ENCODE assay signal across 8 cellular contexts in genomic region chr11:6745465-6746015, GRCh38. TPM values are rescaled to one million over a fixed set of nuclear protein-coding genes. Genes with fewer than 3 reads are reported as not detected.
DNase-seq lines count a peak whose midpoint lies in the region; ATAC-seq and TF ChIP-seq lines count a peak whose summit lies in the region.
"Had no signal": no experiment of that assay in that cellular context is flagged by ENCODE, and none has a peak within 500 bp of the region (broad histone marks: within the 10 kb centered on the region; RNA-seq: fewer than 3 reads in every experiment).

No MANE protein-coding gene starts in this region.

- no peak overlapping the region for H3K23ac ChIP-seq in neuronal stem cell (ENCODE audit: low read depth, low read length, poor library complexity)

- no peak overlapping the region for H3K9ac ChIP-seq in neuronal stem cell (ENCODE audit: low read depth, low read length, poor library complexity)

- no peak overlapping the region for H4K91ac ChIP-seq in neuronal stem cell (ENCODE audit: low read depth, low read length, poor library complexity)

- DNase-seq in activated CD8-positive, alpha-beta T cell treated with anti-CD3 and anti-CD28 coated beads, Interleukin-2, amount 10 ng/mL, durations not matched to agents 7 days and 5 days: no peak
- DNase-seq in endothelial cell (ENCODE audit: low spot score) (no peak), neuronal stem cell (ENCODE audit: low spot score) (no peak)
- no peak for DNase-seq in activated naive CD4-positive, alpha-beta T cell treated with Interleukin-2 at 50 U/mL for 16 hours
- DNase-seq: T1000 had no signal

- no CpG with 5 or more reads among the region's 2 CpGs for WGBS in neuronal stem cell (ENCODE audit: extremely low coverage in 2 of 2, insufficient read length in 2 of 2, insufficient replicate concordance in 1 of 2), 2 donors

- CTCF ChIA-PET in activated CD8-positive, alpha-beta T cell treated with anti-CD3 and anti-CD28 coated beads, Interleukin-2, amount 10 ng/mL, durations not matched to agents 7 days and 5 days (lab: Charles Lee): interaction anchor here (0.5 to 17.1 kb wide), 11 partner anchors 4 to 735 kb away, joined by 3 to 563 read pairs (median 13); partner anchors contain the start of genes MRPL17 and TAF10

- H3K4me1 ChIP-seq in neuronal stem cell (ENCODE audit: control insufficient read depth in 2 of 2, insufficient read depth in 1 of 2, low read depth in 1 of 2, low read length in 2 of 2): no peaks in the 10 kb centered on the region

- H2BK12ac ChIP-seq in neuronal stem cell (ENCODE audit: low read length): no peak overlapping the region

- no peak for TF ChIP-seq CTCF in endothelial cell (IDR thresholded peaks at IDR 0.05; ENCODE audit: unreplicated experiment)

- no peak overlapping the region for H3K4ac ChIP-seq in neuronal stem cell (ENCODE audit: low read length)

- ATAC-seq in GM18873 (IDR thresholded peaks at IDR 0.05; ENCODE audit: low FRiP score, unreplicated experiment): peak; percentile 54
- peak; percentile 63 for ATAC-seq in HG02759 (IDR thresholded peaks at IDR 0.05; ENCODE audit: unreplicated experiment)
- ATAC-seq in activated CD8-positive, alpha-beta T cell treated with anti-CD3 and anti-CD28 coated beads, Interleukin-2, amount 10 ng/mL, durations not matched to agents 7 days and 5 days: peak; percentile 52
- ATAC-seq in stimulated activated memory B cell treated with anti-CD40 and anti-IgM and Interleukin-4, amounts not matched to agents 10 μg/mL and 1 μg/mL and 100 μg/mL, for 72 hours: peak; percentile 76

- H3K4me2 ChIP-seq in neuronal stem cell (ENCODE audit: insufficient read depth, low read length, poor library complexity, severe bottlenecking): no peak overlapping the region

- no peak overlapping the region for H2AK5ac ChIP-seq in neuronal stem cell (ENCODE audit: low read depth, low read length)

- H4K8ac ChIP-seq in neuronal stem cell (ENCODE audit: low read depth, low read length): no peak overlapping the region

- H2BK120ac ChIP-seq in neuronal stem cell (ENCODE audit: low read depth, low read length): no peak overlapping the region

- no peak overlapping the region for H2BK5ac ChIP-seq in neuronal stem cell (ENCODE audit: low read length)

- no peaks in the 10 kb centered on the region for H3K27me3 ChIP-seq in neuronal stem cell (ENCODE audit: control insufficient read depth in 3 of 3, insufficient read depth in 3 of 3, low read depth in 1 of 3, low read length in 3 of 3)

- H3K9me3 Mint-ChIP-seq in activated CD8-positive, alpha-beta T cell treated with anti-CD3 and anti-CD28 coated beads, Interleukin-2, amount 10 ng/mL, durations not matched to agents 7 days and 5 days (ENCODE audit: insufficient read depth): no peaks in the 10 kb centered on the region
- H3K9me3 Mint-ChIP-seq in stimulated activated memory B cell treated with anti-CD40 and anti-IgM and Interleukin-4, amounts not matched to agents 10 μg/mL and 1 μg/mL and 100 μg/mL, for 72 hours: no peaks in the 10 kb centered on the region
- no peaks in the 10 kb centered on the region for H3K9me3 Mint-ChIP-seq in endothelial cell (ENCODE audit: unreplicated experiment)

- H3K36me3 Mint-ChIP-seq in activated CD8-positive, alpha-beta T cell treated with anti-CD3 and anti-CD28 coated beads, Interleukin-2, amount 10 ng/mL, durations not matched to agents 7 days and 5 days (ENCODE audit: low read depth): peaks cover 23% of the 10 kb centered on the region
- peaks cover 21% of the 10 kb centered on the region for H3K36me3 Mint-ChIP-seq in stimulated activated memory B cell treated with anti-CD40 and anti-IgM and Interleukin-4, amounts not matched to agents 10 μg/mL and 1 μg/mL and 100 μg/mL, for 72 hours
- no peaks in the 10 kb centered on the region for H3K36me3 Mint-ChIP-seq in endothelial cell (ENCODE audit: low read depth, unreplicated experiment)

- H3K79me1 ChIP-seq in neuronal stem cell (ENCODE audit: low read depth, low read length): no peaks in the 10 kb centered on the region

- POLR2A ChIA-PET in activated CD8-positive, alpha-beta T cell treated with anti-CD3 and anti-CD28 coated beads, Interleukin-2, amount 10 ng/mL, durations not matched to agents 7 days and 5 days (lab: Charles Lee): interaction anchor here (0.5 to 2.8 kb wide), 8 partner anchors 9 to 1049 kb away, joined by 3 to 20 read pairs (median 3); partner anchors contain the start of genes MRPL17, TAF10 and ZNF215

- H3K9me3 ChIP-seq in neuronal stem cell (replicated peaks in 1 of 2; ENCODE audit: control insufficient read depth in 2 of 2, insufficient read depth in 1 of 2, low read depth in 1 of 2, low read length in 2 of 2): no peaks in the 10 kb centered on the region

- no peak overlapping the region for H3K18ac ChIP-seq in neuronal stem cell (ENCODE audit: low read length)

- no peak overlapping the region for H2BK15ac ChIP-seq in neuronal stem cell (ENCODE audit: low read length)

- H3K27ac Mint-ChIP-seq in activated CD8-positive, alpha-beta T cell treated with anti-CD3 and anti-CD28 coated beads, Interleukin-2, amount 10 ng/mL, durations not matched to agents 7 days and 5 days: no peak overlapping the region
- H3K27ac Mint-ChIP-seq in stimulated activated memory B cell treated with anti-CD40 and anti-IgM and Interleukin-4, amounts not matched to agents 10 μg/mL and 1 μg/mL and 100 μg/mL, for 72 hours: no peak overlapping the region
- no peak overlapping the region for H3K27ac Mint-ChIP-seq in endothelial cell (ENCODE audit: unreplicated experiment)

- no peak overlapping the region for H3K14ac ChIP-seq in neuronal stem cell (ENCODE audit: low read length)

- H3K36me3 ChIP-seq in neuronal stem cell (replicated peaks in 1 of 2; ENCODE audit: control insufficient read depth in 2 of 2, insufficient read depth in 2 of 2, low read length in 2 of 2): no peaks in the 10 kb centered on the region

- peaks cover 41% of the 10 kb centered on the region for H3K4me1 Mint-ChIP-seq in activated CD8-positive, alpha-beta T cell treated with anti-CD3 and anti-CD28 coated beads, Interleukin-2, amount 10 ng/mL, durations not matched to agents 7 days and 5 days (ENCODE audit: low read depth)
- peaks cover 7% of the 10 kb centered on the region for H3K4me1 Mint-ChIP-seq in stimulated activated memory B cell treated with anti-CD40 and anti-IgM and Interleukin-4, amounts not matched to agents 10 μg/mL and 1 μg/mL and 100 μg/mL, for 72 hours
- H3K4me1 Mint-ChIP-seq in endothelial cell (ENCODE audit: unreplicated experiment): peaks cover 6% of the 10 kb centered on the region

- no peaks in the 10 kb centered on the region for H3K27me3 Mint-ChIP-seq in activated CD8-positive, alpha-beta T cell treated with anti-CD3 and anti-CD28 coated beads, Interleukin-2, amount 10 ng/mL, durations not matched to agents 7 days and 5 days (ENCODE audit: low read depth)
- no peaks in the 10 kb centered on the region for H3K27me3 Mint-ChIP-seq in stimulated activated memory B cell treated with anti-CD40 and anti-IgM and Interleukin-4, amounts not matched to agents 10 μg/mL and 1 μg/mL and 100 μg/mL, for 72 hours
- H3K27me3 Mint-ChIP-seq in endothelial cell (ENCODE audit: unreplicated experiment): no peaks in the 10 kb centered on the region

- no peak overlapping the region for H3K27ac ChIP-seq in neuronal stem cell (replicated peaks; ENCODE audit: low read length)

- H2AFZ ChIP-seq in neuronal stem cell (ENCODE audit: low read length): no peak overlapping the region

- no peak overlapping the region for H3K4me3 Mint-ChIP-seq in activated CD8-positive, alpha-beta T cell treated with anti-CD3 and anti-CD28 coated beads, Interleukin-2, amount 10 ng/mL, durations not matched to agents 7 days and 5 days
- H3K4me3 Mint-ChIP-seq in stimulated activated memory B cell treated with anti-CD40 and anti-IgM and Interleukin-4, amounts not matched to agents 10 μg/mL and 1 μg/mL and 100 μg/mL, for 72 hours: no peak overlapping the region
- H3K4me3 Mint-ChIP-seq in endothelial cell (ENCODE audit: unreplicated experiment): no peak overlapping the region

- H3K4me3 ChIP-seq in neuronal stem cell (ENCODE audit: low read length in 2 of 2): no peak overlapping the region

RNA-seq across cellular contexts. Expression of gene OR2AG2, which starts 26.2 kb away (rescaled TPM):
- under 1 TPM; 0.08 to 0.23 TPM for total RNA-seq in activated CD8-positive, alpha-beta T cell treated with anti-CD3 and anti-CD28 coated beads, Interleukin-2, amount 10 ng/mL, durations not matched to agents 7 days and 5 days
- total RNA-seq in endothelial cell (ENCODE audit: unreplicated experiment): 0.26 TPM
- 0.17 TPM for polyA plus RNA-seq in neuronal stem cell (2013, experiment 1 of 2)
- polyA plus RNA-seq in neuronal stem cell (2013, experiment 2 of 2): 0.12 TPM

RNA-seq across cellular contexts. Expression of gene OR2AG1, which starts 37.3 kb away (rescaled TPM):
- total RNA-seq in activated CD8-positive, alpha-beta T cell treated with anti-CD3 and anti-CD28 coated beads, Interleukin-2, amount 10 ng/mL, durations not matched to agents 7 days and 5 days: not detected
- not detected for total RNA-seq in endothelial cell (ENCODE audit: unreplicated experiment)
- polyA plus RNA-seq in neuronal stem cell (2013, experiment 1 of 2): not detected
- polyA plus RNA-seq in neuronal stem cell (2013, experiment 2 of 2): not detected

RNA-seq across cellular contexts. Expression of gene OR6A2, which starts 53.9 kb away (rescaled TPM):
- total RNA-seq in activated CD8-positive, alpha-beta T cell treated with anti-CD3 and anti-CD28 coated beads, Interleukin-2, amount 10 ng/mL, durations not matched to agents 7 days and 5 days: under 1 TPM; 0.05 TPM
- 0.51 TPM for total RNA-seq in endothelial cell (ENCODE audit: unreplicated experiment)
- not detected for polyA plus RNA-seq in neuronal stem cell (2013, experiment 1 of 2)
- 0.01 TPM for polyA plus RNA-seq in neuronal stem cell (2013, experiment 2 of 2)
